Comparison of ENCODE assay signal across 21 cellular contexts in the genomic region with DNA sequence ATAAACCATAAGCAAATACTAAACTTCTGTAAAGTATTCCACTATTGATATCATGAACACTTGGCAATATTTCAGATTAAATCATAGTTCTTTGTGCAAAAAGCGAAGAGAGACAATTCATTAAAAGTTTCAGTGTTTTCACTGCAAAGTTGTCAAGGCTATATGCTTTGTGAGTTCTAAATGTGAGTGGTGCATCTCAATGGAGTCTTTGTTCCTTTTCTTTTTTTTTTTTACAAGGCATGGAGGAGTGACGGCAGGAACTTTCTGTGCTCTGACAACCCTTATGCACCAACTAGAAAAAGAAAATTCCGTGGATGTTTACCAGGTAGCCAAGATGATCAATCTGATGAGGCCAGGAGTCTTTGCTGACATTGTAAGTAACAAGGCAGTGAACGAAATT.
DNase-seq lines count a peak whose midpoint lies in the region; ATAC-seq and TF ChIP-seq lines count a peak whose summit lies in the region.
"Had no signal": no experiment of that assay in that cellular context is flagged by ENCODE, and none has a peak within 500 bp of the region (broad histone marks: within the 10 kb centered on the region; RNA-seq: fewer than 3 reads in every experiment).

No MANE protein-coding gene starts in this region.

- no peak overlapping the region for H4K8ac ChIP-seq in H9 (replicated peaks; ENCODE audit: insufficient read length, low read depth, low read length)

- no peaks in the 10 kb centered on the region for H3K79me1 ChIP-seq in H9 (ENCODE audit: insufficient read depth, low read depth, low read length, poor library complexity, severe bottlenecking)

- no peaks in the 10 kb centered on the region for H4K20me1 ChIP-seq in H9 (ENCODE audit: control insufficient read depth, insufficient read depth, insufficient read length)
- H4K20me1 ChIP-seq: BLaER1 treated with 17β-estradiol and CSF1 and Interleukin-3, amounts not matched to agents 10 nM and 100 nM had no signal

- H3K4me1 ChIP-seq in ACC112 (ENCODE audit: control insufficient read depth, insufficient read depth, low read length, unreplicated experiment): no peaks in the 10 kb centered on the region
- H3K4me1 ChIP-seq in H9 (ENCODE audit: insufficient read depth, low read length): no peaks in the 10 kb centered on the region
- no peaks in the 10 kb centered on the region for H3K4me1 ChIP-seq in ovary (ENCODE audit: insufficient read depth)
- H3K4me1 ChIP-seq: BE2C had no signal

- H2BK15ac ChIP-seq in H9 (ENCODE audit: low read depth, low read length): no peak overlapping the region

- H4K5ac ChIP-seq in H9 (ENCODE audit: insufficient read length, low read depth, low read length): no peak overlapping the region

- peaks cover 27 to 50% (median 43%) of the 10 kb centered on the region in 3 experiments; a peak in 6 of 7 replicates for H3K36me3 Mint-ChIP-seq in H9 (ENCODE audit: insufficient read depth in 1 of 3, low read depth in 3 of 3)
- H3K36me3 Mint-ChIP-seq: CD14-positive monocyte; CD8-positive, alpha-beta memory T cell had no signal

- H3K27me3 Mint-ChIP-seq in H9 (ENCODE audit: low read depth): no peaks in the 10 kb centered on the region
- H3K27me3 Mint-ChIP-seq: CD8-positive, alpha-beta memory T cell had no signal

- no peaks in the 10 kb centered on the region for H3K27me3 ChIP-seq in ACC112 (ENCODE audit: insufficient read depth, low read length)
- H3K27me3 ChIP-seq in H9 (ENCODE audit: insufficient read depth, low read length): no peaks in the 10 kb centered on the region
- H3K27me3 ChIP-seq in ovary: no peaks in the 10 kb centered on the region
- H3K27me3 ChIP-seq: BE2C; BLaER1 treated with 17β-estradiol and CSF1 and Interleukin-3, amounts not matched to agents 10 nM and 100 nM had no signal

- no CpG with 5 or more reads among the region's 4 CpGs for WGBS in H9 (ENCODE audit: extremely low coverage, insufficient read length, low lambda C conversion rate)
- WGBS in ovary, 3 donors: 76 to 81% (median 77%) methylated on average over 4 of the region's 4 CpGs

- ATAC-seq in HG03342 (IDR thresholded peaks at IDR 0.05; ENCODE audit: unreplicated experiment): no peak

- TF ChIP-seq POLR2A in ovary (IDR thresholded peaks at IDR 0.05): no peak

- H3K4me3 ChIP-seq in ACC112 (ENCODE audit: low read depth, low read length) (no peak overlapping the region), ovary (no peak overlapping the region)
- H3K4me3 ChIP-seq: BLaER1 treated with 17β-estradiol and CSF1 and Interleukin-3, amounts not matched to agents 10 nM and 100 nM; HAP-1 had no signal

- no peak overlapping the region for H3K4ac ChIP-seq in H9 (ENCODE audit: low read depth, low read length)

- no peak overlapping the region for H3K4me3 Mint-ChIP-seq in H9
- H3K4me3 Mint-ChIP-seq: CD14-positive monocyte; CD4-positive, alpha-beta T cell; CD8-positive, alpha-beta memory T cell; HFFc6 had no signal

- no peak overlapping the region for H2BK12ac ChIP-seq in H9 (ENCODE audit: insufficient read length, low read depth, low read length)

- H3K9me3 ChIP-seq in H9 (ENCODE audit: control insufficient read depth, low read depth, low read length) (no peaks in the 10 kb centered on the region), ovary (no peaks in the 10 kb centered on the region)
- H3K9me3 ChIP-seq: BE2C; BLaER1 treated with 17β-estradiol and CSF1 and Interleukin-3, amounts not matched to agents 10 nM and 100 nM; HAP-1 had no signal

- H3K27ac ChIP-seq in ACC112 (ENCODE audit: low read depth, low read length): no peak overlapping the region
- no peak overlapping the region for H3K27ac ChIP-seq in H9 (ENCODE audit: insufficient read length, low read depth, low read length)
- H3K27ac ChIP-seq in ovary: no peak overlapping the region
- H3K27ac ChIP-seq: 22Rv1; BLaER1 treated with 17β-estradiol and CSF1 and Interleukin-3, amounts not matched to agents 10 nM and 100 nM had no signal

- H2AK5ac ChIP-seq in H9 (ENCODE audit: insufficient read length, low read length): no peak overlapping the region

- DNase-seq in H9 (no peak), foreskin melanocyte (peak; percentile 53), ovary (no peak)
- no peak for DNase-seq in NK-92 treated with Interleukin-12 subunit alpha and Interleukin-12 subunit beta, amount 100 ng/mL, for 24 hours (lab: John Stamatoyannopoulos, UW)
- DNase-seq: ACHN; AML-193; BE2C; Calu3; CD4-positive, alpha-beta T cell; CD8-positive, alpha-beta memory T cell; COR-L47; DMS53; DMS79 treated with DMSO at 0.1 percent for 48 hours; GF-D8; HFFc6 had no signal

- no peak overlapping the region for H2BK20ac ChIP-seq in H9 (ENCODE audit: low read depth, low read length, poor library complexity, severe bottlenecking)

- H3K27ac Mint-ChIP-seq in H9: peak overlapping the region in 2 of 3 experiments; percentile 41 to 79; a peak in 4 of 7 replicates
- H3K27ac Mint-ChIP-seq: CD14-positive monocyte; CD4-positive, alpha-beta T cell; CD8-positive, alpha-beta memory T cell; HFFc6 had no signal

- H3K9me3 Mint-ChIP-seq in H9: no peaks in the 10 kb centered on the region
- H3K9me3 Mint-ChIP-seq: CD14-positive monocyte; CD4-positive, alpha-beta T cell; HFFc6 had no signal

- no peaks in the 10 kb centered on the region for H3K23me2 ChIP-seq in H9 (ENCODE audit: insufficient read length, low read depth, low read length, poor library complexity, severe bottlenecking)

- H3K9ac ChIP-seq in H9 (ENCODE audit: extremely low read depth, insufficient read length, low read length): no peak overlapping the region
- H3K9ac ChIP-seq: BLaER1 treated with 17β-estradiol and CSF1 and Interleukin-3, amounts not matched to agents 10 nM and 100 nM had no signal

- H3K18ac ChIP-seq in H9 (ENCODE audit: insufficient read length, low read depth, low read length): no peak overlapping the region

- intact Hi-C loops in ovary (cut with DNase I): no loop called here

- peaks cover 15 to 22% of the 10 kb centered on the region in 2 experiments for H3K4me1 Mint-ChIP-seq in H9
- H3K4me1 Mint-ChIP-seq: CD14-positive monocyte; CD8-positive, alpha-beta memory T cell had no signal

- no peaks in the 10 kb centered on the region for H3K36me3 ChIP-seq in ACC112 (ENCODE audit: insufficient read depth, low read length)
- no peaks in the 10 kb centered on the region for H3K36me3 ChIP-seq in ovary
- H3K36me3 ChIP-seq: BE2C; BLaER1 treated with 17β-estradiol and CSF1 and Interleukin-3, amounts not matched to agents 10 nM and 100 nM; HAP-1 had no signal

- no peak overlapping the region for H3T11ph ChIP-seq in H9 (ENCODE audit: low read length)

- H3K56ac ChIP-seq in H9 (ENCODE audit: insufficient read length, low read depth, low read length): no peak overlapping the region

- no peaks in the 10 kb centered on the region for H3K79me2 ChIP-seq in ACC112 (ENCODE audit: control insufficient read depth, insufficient read depth, low read length, unreplicated experiment)
- H3K79me2 ChIP-seq in H9 (ENCODE audit: insufficient read depth, low read length): no peaks in the 10 kb centered on the region

- TF ChIP-seq EP300 in ovary (IDR thresholded peaks at IDR 0.05): no peak

- no peak overlapping the region for H2BK5ac ChIP-seq in H9 (ENCODE audit: insufficient read length, low read length)

- H3K4me2 ChIP-seq in H9 (ENCODE audit: insufficient read depth, insufficient read length, low read length): no peak overlapping the region
- H3K4me2 ChIP-seq: BLaER1 treated with 17β-estradiol and CSF1 and Interleukin-3, amounts not matched to agents 10 nM and 100 nM had no signal

- H2BK120ac ChIP-seq in H9 (ENCODE audit: low read depth, low read length, poor library complexity, severe bottlenecking): no peak overlapping the region

- no peak overlapping the region for H3K23ac ChIP-seq in H9 (ENCODE audit: insufficient read length, low read depth, low read length)

- H2AFZ ChIP-seq in ACC112 (ENCODE audit: low read length, unreplicated experiment) (peak overlapping the region; percentile 11), H9 (ENCODE audit: low read length) (no peak overlapping the region)

- TF ChIP-seq CTCF in H9 (conservative IDR thresholded peaks at IDR 0.05) (no peak), ovary (IDR thresholded peaks at IDR 0.05) (no peak)

- H4K91ac ChIP-seq in H9 (ENCODE audit: insufficient read length, low read depth, low read length): no peak overlapping the region

- H3K14ac ChIP-seq in H9 (ENCODE audit: insufficient read depth, low read length): no peak overlapping the region
